In genomic region chr17:74216505-74216904, GRCh38 we compare ENCODE assay signal across 26 cellular contexts. TPM values are rescaled to one million over a fixed set of nuclear protein-coding genes. Genes with fewer than 3 reads are reported as not detected.
"Had no signal": no experiment of that assay in that cellular context is flagged by ENCODE, and none has a peak within 500 bp of the region (broad histone marks: within the 10 kb centered on the region; RNA-seq: fewer than 3 reads in every experiment).

No MANE protein-coding gene starts in this region.

- H3K9ac ChIP-seq: parathyroid adenoma had no signal

- H3K36me3 Mint-ChIP-seq: activated naive CD8-positive, alpha-beta T cell treated with anti-CD3 and anti-CD28 coated beads, Interleukin-2, amount 10 ng/mL, durations not matched to agents 7 days and 5 days; naive B cell had no signal

- ATAC-seq: activated CD8-positive, alpha-beta memory T cell treated with anti-CD3 and anti-CD28 coated beads, Interleukin-2, amount 10 ng/mL, durations not matched to agents 7 days and 5 days; body of pancreas; stimulated activated naive B cell treated with anti-CD40 and anti-IgM and Interleukin-4, amounts not matched to agents 10 μg/mL and 1 μg/mL and 100 μg/mL, for 72 hours had no signal

- H3K9me3 ChIP-seq: body of pancreas, sigmoid colon, spleen had no signal

- DNase-seq: activated CD4-positive, alpha-beta memory T cell treated with anti-CD3 and anti-CD28 coated beads, Interleukin-2, amount 10 ng/mL, durations not matched to agents 7 days and 5 days; activated CD4-positive, alpha-beta T cell treated with anti-CD3 and anti-CD28 coated beads for 48 hours; activated CD4-positive, CD25-positive, alpha-beta regulatory T cell; activated CD8-positive, alpha-beta memory T cell treated with anti-CD3 and anti-CD28 coated beads, Interleukin-2, amount 10 ng/mL, durations not matched to agents 7 days and 5 days; activated naive CD4-positive, alpha-beta T cell treated with Interleukin-2 at 50 U/mL for 16 hours; activated naive CD8-positive, alpha-beta T cell treated with anti-CD3 and anti-CD28 coated beads, Interleukin-2, amount 10 ng/mL, durations not matched to agents 7 days and 5 days; activated T-cell treated with anti-CD3 and anti-CD28 coated beads, Interleukin-2, amount 50 U/mL, for 1 hour; amygdala; body of pancreas; caudate nucleus; erythroblast; head of caudate nucleus; naive B cell; sigmoid colon; spleen; stimulated activated CD4-positive, alpha-beta T cell treated with anti-CD3 and anti-CD28 coated beads, Interleukin-4, amount 100 ng/mL, for 4 hours; stimulated activated naive B cell treated with anti-CD40 and anti-IgM and Interleukin-4, amounts not matched to agents 10 μg/mL and 1 μg/mL and 100 μg/mL, for 72 hours; T-helper 9 cell had no signal

- H3K36me3 ChIP-seq: sigmoid colon had no signal

- H3K79me2 ChIP-seq: parathyroid adenoma had no signal

- H3K27me3 ChIP-seq: body of pancreas, sigmoid colon, spleen had no signal

- H3K9me3 Mint-ChIP-seq: activated CD4-positive, alpha-beta memory T cell treated with anti-CD3 and anti-CD28 coated beads, Interleukin-2, amount 10 ng/mL, durations not matched to agents 7 days and 5 days; activated naive CD8-positive, alpha-beta T cell treated with anti-CD3 and anti-CD28 coated beads, Interleukin-2, amount 10 ng/mL, durations not matched to agents 7 days and 5 days; activated T-helper 2 cell treated with anti-CD3 and anti-CD28 coated beads, Interferon-gamma antibody, Interleukin-2, Interleukin-4, amounts not matched to agents 10 μg/mL and 5 μg/mL and 100 μg/mL, durations not matched to agents 14 hours and 24 hours and 36 hours had no signal

- H3K27ac Mint-ChIP-seq: activated CD4-positive, alpha-beta memory T cell treated with anti-CD3 and anti-CD28 coated beads, Interleukin-2, amount 10 ng/mL, durations not matched to agents 7 days and 5 days; activated CD8-positive, alpha-beta memory T cell treated with anti-CD3 and anti-CD28 coated beads, Interleukin-2, amount 10 ng/mL, durations not matched to agents 7 days and 5 days; activated naive CD8-positive, alpha-beta T cell treated with anti-CD3 and anti-CD28 coated beads, Interleukin-2, amount 10 ng/mL, durations not matched to agents 7 days and 5 days; activated T-helper 2 cell treated with anti-CD3 and anti-CD28 coated beads, Interferon-gamma antibody, Interleukin-2, Interleukin-4, amounts not matched to agents 10 μg/mL and 5 μg/mL and 100 μg/mL, durations not matched to agents 14 hours and 24 hours and 36 hours; memory B cell; stimulated activated naive B cell treated with anti-CD40 and anti-IgM and Interleukin-4, amounts not matched to agents 10 μg/mL and 1 μg/mL and 100 μg/mL, for 72 hours had no signal

- H3K27me3 Mint-ChIP-seq: activated CD4-positive, alpha-beta memory T cell treated with anti-CD3 and anti-CD28 coated beads, Interleukin-2, amount 10 ng/mL, durations not matched to agents 7 days and 5 days; activated CD8-positive, alpha-beta memory T cell treated with anti-CD3 and anti-CD28 coated beads, Interleukin-2, amount 10 ng/mL, durations not matched to agents 7 days and 5 days; activated naive CD8-positive, alpha-beta T cell treated with anti-CD3 and anti-CD28 coated beads, Interleukin-2, amount 10 ng/mL, durations not matched to agents 7 days and 5 days; naive B cell; stimulated activated naive B cell treated with anti-CD40 and anti-IgM and Interleukin-4, amounts not matched to agents 10 μg/mL and 1 μg/mL and 100 μg/mL, for 72 hours had no signal

- H2AFZ ChIP-seq: parathyroid adenoma had no signal

- FAIRE-seq: colon, endometrium had no signal

- H3K27ac ChIP-seq: body of pancreas, parathyroid adenoma, sigmoid colon, spleen had no signal

- H3K4me3 Mint-ChIP-seq: activated CD8-positive, alpha-beta memory T cell treated with anti-CD3 and anti-CD28 coated beads, Interleukin-2, amount 10 ng/mL, durations not matched to agents 7 days and 5 days; activated naive CD8-positive, alpha-beta T cell treated with anti-CD3 and anti-CD28 coated beads, Interleukin-2, amount 10 ng/mL, durations not matched to agents 7 days and 5 days; memory B cell had no signal

- H3K4me3 ChIP-seq: body of pancreas, sigmoid colon, spleen had no signal

RNA-seq across cellular contexts. Expression of gene DNAI2, which starts 57.5 kb away (rescaled TPM):
- total RNA-seq: body of pancreas, kidney epithelial cell, liver, sigmoid colon, ureter had no signal
- polyA plus RNA-seq: liver had no signal
